Comparison of ENCODE assay signal across 9 cellular contexts in genomic region chr2:46300406-46300832, GRCh38. TPM values are rescaled to one million over a fixed set of nuclear protein-coding genes. Genes with fewer than 3 reads are reported as not detected.
DNase-seq lines count a peak whose midpoint lies in the region; ATAC-seq and TF ChIP-seq lines count a peak whose summit lies in the region.
"Had no signal": no experiment of that assay in that cellular context is flagged by ENCODE, and none has a peak within 500 bp of the region (broad histone marks: within the 10 kb centered on the region; RNA-seq: fewer than 3 reads in every experiment).

No MANE protein-coding gene starts in this region.

- H4K12ac ChIP-seq in trophoblast cell (ENCODE audit: low read depth, low read length): no peak overlapping the region

- H2BK12ac ChIP-seq in trophoblast cell (ENCODE audit: low read length): no peak overlapping the region

- H3K36me3 ChIP-seq in ACC112 (ENCODE audit: insufficient read depth, low read length) (0 out of 2 replicates have a peak, but pooled peaks cover 10% of the 10 kb centered on the region), RWPE2 (ENCODE audit: low read depth) (peaks cover 25% of the 10 kb centered on the region), trophoblast cell (ENCODE audit: control insufficient read depth in 1 of 2, insufficient read depth in 2 of 2, low read length in 2 of 2) (peaks cover 21 to 24% of the 10 kb centered on the region in 2 experiments)

- WGBS in trophoblast cell (ENCODE audit: extremely low coverage, insufficient coverage, insufficient read length): no CpG with 5 or more reads among the region's 6 CpGs

- H3K9ac ChIP-seq in trophoblast cell (ENCODE audit: low read length): peak overlapping the region; percentile 74

- TF ChIP-seq CTCF in RWPE2 (IDR thresholded peaks at IDR 0.05; ENCODE audit: poor library complexity, severe bottlenecking) (no peak), epithelial cell of proximal tubule (conservative IDR thresholded peaks at IDR 0.05; ENCODE audit: low read depth, low read length) (no peak)

- H3K4me2 ChIP-seq in trophoblast cell (ENCODE audit: low read length): peak overlapping the region; percentile 81

- DNase-seq in RWPE2 (ENCODE audit: low spot score) (no peak), epithelial cell of proximal tubule (ENCODE audit: low read depth) (no peak), trophoblast cell (peak in 1 of 2 donors; percentile 60), AG08396 (ENCODE audit: low spot score) (no peak), left lobe of liver (ENCODE audit: low spot score) (no peak), SW 1271 (lab: John Stamatoyannopoulos, UW) (no peak)
- DNase-seq: activated gamma-delta T cell treated with Interleukin-2 at 50 U/mL for 16 hours had no signal

- H2BK120ac ChIP-seq in trophoblast cell (ENCODE audit: insufficient read depth, low read length, poor library complexity): no peak overlapping the region

- no peak overlapping the region for H3K14ac ChIP-seq in trophoblast cell (ENCODE audit: low read length)

- peak overlapping the region; percentile 99 for H3K4me3 ChIP-seq in ACC112 (ENCODE audit: low read depth, low read length)
- peak overlapping the region; percentile 97 for H3K4me3 ChIP-seq in RWPE2 (ENCODE audit: severe bottlenecking)
- peak overlapping the region; percentile 96 for H3K4me3 ChIP-seq in epithelial cell of proximal tubule (ENCODE audit: low read depth, low read length)
- H3K4me3 ChIP-seq in trophoblast cell (ENCODE audit: low read depth, low read length): peak overlapping the region; percentile 40

- peaks cover 77% of the 10 kb centered on the region for H3K79me2 ChIP-seq in ACC112 (ENCODE audit: control insufficient read depth, insufficient read depth, low read length, unreplicated experiment)
- H3K79me2 ChIP-seq in trophoblast cell (ENCODE audit: control insufficient read depth, insufficient read depth, low read length, poor library complexity): peaks cover 65% of the 10 kb centered on the region

- H3K18ac ChIP-seq in trophoblast cell (ENCODE audit: low read length): no peak overlapping the region

- no peak overlapping the region for H4K91ac ChIP-seq in trophoblast cell (ENCODE audit: low read depth, low read length)

- H3K4me1 ChIP-seq in ACC112 (ENCODE audit: control insufficient read depth, insufficient read depth, low read length, unreplicated experiment) (peaks cover 24% of the 10 kb centered on the region), RWPE2 (ENCODE audit: insufficient read depth, poor library complexity, severe bottlenecking) (peaks cover 42% of the 10 kb centered on the region), trophoblast cell (ENCODE audit: control insufficient read depth in 1 of 2, insufficient read depth in 2 of 2, low read length in 2 of 2) (peaks cover 21 to 26% of the 10 kb centered on the region in 2 experiments)

- H3K27me3 ChIP-seq in ACC112 (ENCODE audit: insufficient read depth, low read length) (no peaks in the 10 kb centered on the region), RWPE2 (ENCODE audit: insufficient read depth, poor library complexity, severe bottlenecking) (no peaks in the 10 kb centered on the region), trophoblast cell (ENCODE audit: insufficient read depth, low read length) (no peaks in the 10 kb centered on the region)

- no peak for ATAC-seq in RWPE2 (ENCODE audit: low read depth)
- no peak for ATAC-seq in GM19467 (IDR thresholded peaks at IDR 0.05; ENCODE audit: unreplicated experiment)
- no peak for ATAC-seq in left lobe of liver

- no peak overlapping the region for H2AK5ac ChIP-seq in trophoblast cell (ENCODE audit: low read length)

- H4K8ac ChIP-seq in trophoblast cell (ENCODE audit: low read depth, low read length): no peak overlapping the region

- H3K23ac ChIP-seq in trophoblast cell (ENCODE audit: low read length): no peak overlapping the region

- peaks cover 42% of the 10 kb centered on the region for H3K79me1 ChIP-seq in trophoblast cell (ENCODE audit: low read length)

- H3K4ac ChIP-seq in trophoblast cell (ENCODE audit: low read depth, low read length): peak overlapping the region; percentile 98

- H3K9me3 ChIP-seq in RWPE2 (ENCODE audit: severe bottlenecking) (no peaks in the 10 kb centered on the region), trophoblast cell (ENCODE audit: insufficient read depth, low read depth, low read length) (no peaks in the 10 kb centered on the region)

- H2AFZ ChIP-seq in ACC112 (ENCODE audit: low read length, unreplicated experiment): no peak overlapping the region
- H2AFZ ChIP-seq in trophoblast cell (ENCODE audit: insufficient read depth, low read length, poor library complexity): no peak overlapping the region

- H2BK5ac ChIP-seq in trophoblast cell (ENCODE audit: low read depth, low read length, poor library complexity): no peak overlapping the region

- H3K27ac ChIP-seq in ACC112 (ENCODE audit: low read depth, low read length): peak overlapping the region; percentile 78
- peak overlapping the region; percentile 97 for H3K27ac ChIP-seq in RWPE2 (ENCODE audit: poor library complexity, severe bottlenecking)
- peak overlapping the region; percentile 79 for H3K27ac ChIP-seq in trophoblast cell (ENCODE audit: low read depth, low read length)

RNA-seq across cellular contexts. Expression of gene EPAS1, which starts 3.2 kb away (rescaled TPM):
- total RNA-seq in epithelial cell of proximal tubule: 33.8 and 75.7 TPM in 2 replicates
- 1,165 and 1,253 TPM in 2 replicates for polyA plus RNA-seq in trophoblast cell (2013)
- 127 TPM for total RNA-seq in left lobe of liver

Comparison
In these comparisons a context has a peak if more than half of its experiments do, and no peak if none do; other contexts are left out.
1. H3K4me3 ChIP-seq: peak in every context shown above with its lines; median percentile 99 in ACC112; 97 in RWPE2; 96 in epithelial cell of proximal tubule; 40 in trophoblast cell.